Comparison of ENCODE assay signal across 1 cellular context in genomic region chr17:8138672-8139371, GRCh38.
A peak's percentile ranks its signal among the peaks of the same experiment; 100 is the strongest.
TF ChIP-seq lines count a peak whose summit lies in the region.

No MANE protein-coding gene starts in this region.

TF ChIP-seq in K562, 482 proteins besides CTCF, POLR2A, EP300 and RAD21 (continued from another document and continues in another):
- TF ChIP-seq, protein P1, sequence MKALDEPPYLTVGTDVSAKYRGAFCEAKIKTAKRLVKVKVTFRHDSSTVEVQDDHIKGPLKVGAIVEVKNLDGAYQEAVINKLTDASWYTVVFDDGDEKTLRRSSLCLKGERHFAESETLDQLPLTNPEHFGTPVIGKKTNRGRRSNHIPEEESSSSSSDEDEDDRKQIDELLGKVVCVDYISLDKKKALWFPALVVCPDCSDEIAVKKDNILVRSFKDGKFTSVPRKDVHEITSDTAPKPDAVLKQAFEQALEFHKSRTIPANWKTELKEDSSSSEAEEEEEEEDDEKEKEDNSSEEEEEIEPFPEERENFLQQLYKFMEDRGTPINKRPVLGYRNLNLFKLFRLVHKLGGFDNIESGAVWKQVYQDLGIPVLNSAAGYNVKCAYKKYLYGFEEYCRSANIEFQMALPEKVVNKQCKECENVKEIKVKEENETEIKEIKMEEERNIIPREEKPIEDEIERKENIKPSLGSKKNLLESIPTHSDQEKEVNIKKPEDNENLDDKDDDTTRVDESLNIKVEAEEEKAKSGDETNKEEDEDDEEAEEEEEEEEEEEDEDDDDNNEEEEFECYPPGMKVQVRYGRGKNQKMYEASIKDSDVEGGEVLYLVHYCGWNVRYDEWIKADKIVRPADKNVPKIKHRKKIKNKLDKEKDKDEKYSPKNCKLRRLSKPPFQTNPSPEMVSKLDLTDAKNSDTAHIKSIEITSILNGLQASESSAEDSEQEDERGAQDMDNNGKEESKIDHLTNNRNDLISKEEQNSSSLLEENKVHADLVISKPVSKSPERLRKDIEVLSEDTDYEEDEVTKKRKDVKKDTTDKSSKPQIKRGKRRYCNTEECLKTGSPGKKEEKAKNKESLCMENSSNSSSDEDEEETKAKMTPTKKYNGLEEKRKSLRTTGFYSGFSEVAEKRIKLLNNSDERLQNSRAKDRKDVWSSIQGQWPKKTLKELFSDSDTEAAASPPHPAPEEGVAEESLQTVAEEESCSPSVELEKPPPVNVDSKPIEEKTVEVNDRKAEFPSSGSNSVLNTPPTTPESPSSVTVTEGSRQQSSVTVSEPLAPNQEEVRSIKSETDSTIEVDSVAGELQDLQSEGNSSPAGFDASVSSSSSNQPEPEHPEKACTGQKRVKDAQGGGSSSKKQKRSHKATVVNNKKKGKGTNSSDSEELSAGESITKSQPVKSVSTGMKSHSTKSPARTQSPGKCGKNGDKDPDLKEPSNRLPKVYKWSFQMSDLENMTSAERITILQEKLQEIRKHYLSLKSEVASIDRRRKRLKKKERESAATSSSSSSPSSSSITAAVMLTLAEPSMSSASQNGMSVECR (CRISPR knock-in tag; IDR thresholded peaks at IDR 0.05): peak; percentile 57
- TF ChIP-seq ZNF830 (CRISPR knock-in tag; IDR thresholded peaks at IDR 0.05) (no peak), ZNF79 (CRISPR knock-in tag; IDR thresholded peaks at IDR 0.05; ENCODE audit: low read depth) (no peak), CCNT2 (IDR thresholded peaks at IDR 0.05; ENCODE audit: borderline replicate concordance, extremely low read depth, insufficient read length, low read depth, low read length) (peak; percentile 67), ZFP36 (IDR thresholded peaks at IDR 0.05; ENCODE audit: low read depth, low read length, partially characterized antibody) (peak; percentile 12), SIN3A (IDR thresholded peaks at IDR 0.05; ENCODE audit: borderline replicate concordance in 2 of 2, control insufficient read depth in 1 of 2, low read depth in 2 of 2, low read length in 2 of 2) (peak; percentile 32 to 56; a peak in 1 of 4 replicates), NFIC (IDR thresholded peaks at IDR 0.05) (peak; percentile 63), KDM1A (IDR thresholded peaks at IDR 0.05) (peak in 1 of 2 experiments; percentile 6; a peak in 1 of 4 replicates), RAD51 (IDR thresholded peaks at IDR 0.05; ENCODE audit: borderline replicate concordance, low read depth) (0 out of 2 replicates have a peak, but pooled peaks have one; percentile 6), ATF7 (IDR thresholded peaks at IDR 0.05) (peak; percentile 77), ZNF232 (CRISPR knock-in tag; IDR thresholded peaks at IDR 0.05) (no peak), POLR2H (tag; IDR thresholded peaks at IDR 0.05; ENCODE audit: low read depth) (peak; percentile 99), RBFOX2 (IDR thresholded peaks at IDR 0.05; ENCODE audit: low read depth, low read length) (peak; percentile 76), ZNF511 (CRISPR knock-in tag; IDR thresholded peaks at IDR 0.05) (peak; percentile 63; the same call in 1 of the 2 replicates), CXXC5 (CRISPR knock-in tag; IDR thresholded peaks at IDR 0.05) (peak; percentile 93), THRAP3 (IDR thresholded peaks at IDR 0.05; ENCODE audit: borderline replicate concordance) (no peak), ZNF224 (CRISPR knock-in tag; IDR thresholded peaks at IDR 0.05) (no peak), ESRRB (CRISPR knock-in tag; IDR thresholded peaks at IDR 0.05; ENCODE audit: borderline replicate concordance) (no peak), RBBP5 (IDR thresholded peaks at IDR 0.05; ENCODE audit: borderline replicate concordance, insufficient read depth, low read length, poor library complexity, severe bottlenecking) (peak; percentile 37), ZNF668 (CRISPR knock-in tag; IDR thresholded peaks at IDR 0.05) (no peak), RNF2 (IDR thresholded peaks at IDR 0.05) (no peak), STAT6 (CRISPR knock-in tag; IDR thresholded peaks at IDR 0.05) (no peak), ZBTB2 (IDR thresholded peaks at IDR 0.05) (no peak), ERF (CRISPR knock-in tag; IDR thresholded peaks at IDR 0.05) (peak; percentile 71; the same call in 1 of the 2 replicates), ZNF239 (CRISPR knock-in tag; IDR thresholded peaks at IDR 0.05) (no peak), TBP (optimal IDR thresholded peaks at IDR 0.05; ENCODE audit: low read depth, low read length) (peak; percentile 99), SMC3 (conservative IDR thresholded peaks at IDR 0.05; ENCODE audit: insufficient read depth, low read depth, low read length) (peak; percentile 67), FOXJ3 (CRISPR knock-in tag; IDR thresholded peaks at IDR 0.05) (no peak), ZNF41 (CRISPR knock-in tag; conservative IDR thresholded peaks at IDR 0.05) (no peak)
- TF ChIP-seq, protein P2, sequence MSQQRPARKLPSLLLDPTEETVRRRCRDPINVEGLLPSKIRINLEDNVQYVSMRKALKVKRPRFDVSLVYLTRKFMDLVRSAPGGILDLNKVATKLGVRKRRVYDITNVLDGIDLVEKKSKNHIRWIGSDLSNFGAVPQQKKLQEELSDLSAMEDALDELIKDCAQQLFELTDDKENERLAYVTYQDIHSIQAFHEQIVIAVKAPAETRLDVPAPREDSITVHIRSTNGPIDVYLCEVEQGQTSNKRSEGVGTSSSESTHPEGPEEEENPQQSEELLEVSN (IDR thresholded peaks at IDR 0.05; ENCODE audit: borderline replicate concordance in 1 of 2, extremely low read depth in 1 of 2, insufficient read depth in 1 of 2, insufficient read length in 1 of 2, low read depth in 1 of 2, low read length in 1 of 2, poor library complexity in 1 of 2, severe bottlenecking in 1 of 2): peak; percentile 35 to 76
- TF ChIP-seq, protein P3, sequence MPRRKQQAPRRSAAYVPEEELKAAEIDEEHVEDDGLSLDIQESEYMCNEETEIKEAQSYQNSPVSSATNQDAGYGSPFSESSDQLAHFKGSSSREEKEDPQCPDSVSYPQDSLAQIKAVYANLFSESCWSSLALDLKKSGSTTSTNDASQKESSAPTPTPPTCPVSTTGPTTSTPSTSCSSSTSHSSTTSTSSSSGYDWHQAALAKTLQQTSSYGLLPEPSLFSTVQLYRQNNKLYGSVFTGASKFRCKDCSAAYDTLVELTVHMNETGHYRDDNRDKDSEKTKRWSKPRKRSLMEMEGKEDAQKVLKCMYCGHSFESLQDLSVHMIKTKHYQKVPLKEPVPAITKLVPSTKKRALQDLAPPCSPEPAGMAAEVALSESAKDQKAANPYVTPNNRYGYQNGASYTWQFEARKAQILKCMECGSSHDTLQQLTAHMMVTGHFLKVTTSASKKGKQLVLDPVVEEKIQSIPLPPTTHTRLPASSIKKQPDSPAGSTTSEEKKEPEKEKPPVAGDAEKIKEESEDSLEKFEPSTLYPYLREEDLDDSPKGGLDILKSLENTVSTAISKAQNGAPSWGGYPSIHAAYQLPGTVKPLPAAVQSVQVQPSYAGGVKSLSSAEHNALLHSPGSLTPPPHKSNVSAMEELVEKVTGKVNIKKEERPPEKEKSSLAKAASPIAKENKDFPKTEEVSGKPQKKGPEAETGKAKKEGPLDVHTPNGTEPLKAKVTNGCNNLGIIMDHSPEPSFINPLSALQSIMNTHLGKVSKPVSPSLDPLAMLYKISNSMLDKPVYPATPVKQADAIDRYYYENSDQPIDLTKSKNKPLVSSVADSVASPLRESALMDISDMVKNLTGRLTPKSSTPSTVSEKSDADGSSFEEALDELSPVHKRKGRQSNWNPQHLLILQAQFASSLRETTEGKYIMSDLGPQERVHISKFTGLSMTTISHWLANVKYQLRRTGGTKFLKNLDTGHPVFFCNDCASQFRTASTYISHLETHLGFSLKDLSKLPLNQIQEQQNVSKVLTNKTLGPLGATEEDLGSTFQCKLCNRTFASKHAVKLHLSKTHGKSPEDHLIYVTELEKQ (CRISPR knock-in tag; IDR thresholded peaks at IDR 0.05): no peak
- TF ChIP-seq, protein P4, sequence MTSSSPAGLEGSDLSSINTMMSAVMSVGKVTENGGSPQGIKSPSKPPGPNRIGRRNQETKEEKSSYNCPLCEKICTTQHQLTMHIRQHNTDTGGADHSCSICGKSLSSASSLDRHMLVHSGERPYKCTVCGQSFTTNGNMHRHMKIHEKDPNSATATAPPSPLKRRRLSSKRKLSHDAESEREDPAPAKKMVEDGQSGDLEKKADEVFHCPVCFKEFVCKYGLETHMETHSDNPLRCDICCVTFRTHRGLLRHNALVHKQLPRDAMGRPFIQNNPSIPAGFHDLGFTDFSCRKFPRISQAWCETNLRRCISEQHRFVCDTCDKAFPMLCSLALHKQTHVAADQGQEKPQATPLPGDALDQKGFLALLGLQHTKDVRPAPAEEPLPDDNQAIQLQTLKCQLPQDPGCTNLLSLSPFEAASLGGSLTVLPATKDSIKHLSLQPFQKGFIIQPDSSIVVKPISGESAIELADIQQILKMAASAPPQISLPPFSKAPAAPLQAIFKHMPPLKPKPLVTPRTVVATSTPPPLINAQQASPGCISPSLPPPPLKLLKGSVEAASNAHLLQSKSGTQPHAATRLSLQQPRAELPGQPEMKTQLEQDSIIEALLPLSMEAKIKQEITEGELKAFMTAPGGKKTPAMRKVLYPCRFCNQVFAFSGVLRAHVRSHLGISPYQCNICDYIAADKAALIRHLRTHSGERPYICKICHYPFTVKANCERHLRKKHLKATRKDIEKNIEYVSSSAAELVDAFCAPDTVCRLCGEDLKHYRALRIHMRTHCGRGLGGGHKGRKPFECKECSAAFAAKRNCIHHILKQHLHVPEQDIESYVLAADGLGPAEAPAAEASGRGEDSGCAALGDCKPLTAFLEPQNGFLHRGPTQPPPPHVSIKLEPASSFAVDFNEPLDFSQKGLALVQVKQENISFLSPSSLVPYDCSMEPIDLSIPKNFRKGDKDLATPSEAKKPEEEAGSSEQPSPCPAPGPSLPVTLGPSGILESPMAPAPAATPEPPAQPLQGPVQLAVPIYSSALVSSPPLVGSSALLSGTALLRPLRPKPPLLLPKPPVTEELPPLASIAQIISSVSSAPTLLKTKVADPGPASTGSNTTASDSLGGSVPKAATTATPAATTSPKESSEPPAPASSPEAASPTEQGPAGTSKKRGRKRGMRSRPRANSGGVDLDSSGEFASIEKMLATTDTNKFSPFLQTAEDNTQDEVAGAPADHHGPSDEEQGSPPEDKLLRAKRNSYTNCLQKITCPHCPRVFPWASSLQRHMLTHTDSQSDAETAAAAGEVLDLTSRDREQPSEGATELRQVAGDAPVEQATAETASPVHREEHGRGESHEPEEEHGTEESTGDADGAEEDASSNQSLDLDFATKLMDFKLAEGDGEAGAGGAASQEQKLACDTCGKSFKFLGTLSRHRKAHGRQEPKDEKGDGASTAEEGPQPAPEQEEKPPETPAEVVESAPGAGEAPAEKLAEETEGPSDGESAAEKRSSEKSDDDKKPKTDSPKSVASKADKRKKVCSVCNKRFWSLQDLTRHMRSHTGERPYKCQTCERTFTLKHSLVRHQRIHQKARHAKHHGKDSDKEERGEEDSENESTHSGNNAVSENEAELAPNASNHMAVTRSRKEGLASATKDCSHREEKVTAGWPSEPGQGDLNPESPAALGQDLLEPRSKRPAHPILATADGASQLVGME (CRISPR knock-in tag; IDR thresholded peaks at IDR 0.05): no peak
- TF ChIP-seq, protein P5, sequence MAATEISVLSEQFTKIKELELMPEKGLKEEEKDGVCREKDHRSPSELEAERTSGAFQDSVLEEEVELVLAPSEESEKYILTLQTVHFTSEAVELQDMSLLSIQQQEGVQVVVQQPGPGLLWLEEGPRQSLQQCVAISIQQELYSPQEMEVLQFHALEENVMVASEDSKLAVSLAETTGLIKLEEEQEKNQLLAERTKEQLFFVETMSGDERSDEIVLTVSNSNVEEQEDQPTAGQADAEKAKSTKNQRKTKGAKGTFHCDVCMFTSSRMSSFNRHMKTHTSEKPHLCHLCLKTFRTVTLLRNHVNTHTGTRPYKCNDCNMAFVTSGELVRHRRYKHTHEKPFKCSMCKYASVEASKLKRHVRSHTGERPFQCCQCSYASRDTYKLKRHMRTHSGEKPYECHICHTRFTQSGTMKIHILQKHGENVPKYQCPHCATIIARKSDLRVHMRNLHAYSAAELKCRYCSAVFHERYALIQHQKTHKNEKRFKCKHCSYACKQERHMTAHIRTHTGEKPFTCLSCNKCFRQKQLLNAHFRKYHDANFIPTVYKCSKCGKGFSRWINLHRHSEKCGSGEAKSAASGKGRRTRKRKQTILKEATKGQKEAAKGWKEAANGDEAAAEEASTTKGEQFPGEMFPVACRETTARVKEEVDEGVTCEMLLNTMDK (IDR thresholded peaks at IDR 0.05; ENCODE audit: borderline replicate concordance, insufficient read depth, low read depth, low read length, poor library complexity, severe bottlenecking): peak; percentile 57
- TF ChIP-seq, protein P6, sequence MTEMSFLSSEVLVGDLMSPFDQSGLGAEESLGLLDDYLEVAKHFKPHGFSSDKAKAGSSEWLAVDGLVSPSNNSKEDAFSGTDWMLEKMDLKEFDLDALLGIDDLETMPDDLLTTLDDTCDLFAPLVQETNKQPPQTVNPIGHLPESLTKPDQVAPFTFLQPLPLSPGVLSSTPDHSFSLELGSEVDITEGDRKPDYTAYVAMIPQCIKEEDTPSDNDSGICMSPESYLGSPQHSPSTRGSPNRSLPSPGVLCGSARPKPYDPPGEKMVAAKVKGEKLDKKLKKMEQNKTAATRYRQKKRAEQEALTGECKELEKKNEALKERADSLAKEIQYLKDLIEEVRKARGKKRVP (CRISPR knock-in tag; IDR thresholded peaks at IDR 0.05): no peak
